ENCODE assay signal across 9 cellular contexts in the genomic region with DNA sequence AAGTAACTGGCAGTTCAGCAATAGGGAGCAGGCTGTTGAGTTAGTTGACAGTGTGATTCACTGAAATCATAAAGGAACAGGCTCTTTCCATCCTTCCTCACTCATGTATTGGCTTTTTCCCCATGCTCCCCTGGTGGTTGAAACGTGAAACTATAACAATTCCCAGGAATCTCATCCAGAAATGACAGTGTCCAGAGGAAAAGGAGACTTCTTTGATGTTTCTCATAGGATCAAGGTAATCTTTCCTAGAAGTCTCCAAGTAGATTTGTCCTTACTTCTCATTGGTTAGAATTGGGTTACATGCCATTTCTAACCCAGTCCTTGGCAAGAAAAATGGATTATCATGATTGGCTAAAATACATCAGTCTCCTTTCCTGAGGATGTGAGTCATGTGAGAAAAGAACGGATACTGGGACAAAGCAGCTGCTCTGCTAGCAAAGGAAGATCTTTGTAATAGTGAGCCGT. TPM values are rescaled to one million over a fixed set of nuclear protein-coding genes. Genes with fewer than 3 reads are reported as not detected.
A peak's percentile ranks its signal among the peaks of the same experiment; 100 is the strongest.
DNase-seq lines count a peak whose midpoint lies in the region; ATAC-seq and TF ChIP-seq lines count a peak whose summit lies in the region.
"Had no signal": no experiment of that assay in that cellular context is flagged by ENCODE, and none has a peak within 500 bp of the region (broad histone marks: within the 10 kb centered on the region; RNA-seq: fewer than 3 reads in every experiment).

No MANE protein-coding gene starts in this region.

- H3K27me3 Mint-ChIP-seq in type B pancreatic cell = no peaks in the 10 kb centered on the region
- H3K27me3 Mint-ChIP-seq: IgD-negative memory B cell had no signal

- H3K9me3 Mint-ChIP-seq in type B pancreatic cell = no peaks in the 10 kb centered on the region
- H3K9me3 Mint-ChIP-seq: IgD-negative memory B cell had no signal

- ATAC-seq in HG03159 (IDR thresholded peaks at IDR 0.05; ENCODE audit: unreplicated experiment) (no peak), GM18907 (IDR thresholded peaks at IDR 0.05; ENCODE audit: unreplicated experiment) (no peak)

- no peaks in the 10 kb centered on the region for H3K27me3 ChIP-seq in ascending aorta

- H3K4me3 Mint-ChIP-seq in type B pancreatic cell = no peak overlapping the region
- H3K4me3 Mint-ChIP-seq: IgD-negative memory B cell had no signal

- peaks cover 0 to 3% of the 10 kb centered on the region in 2 donors for H3K4me1 ChIP-seq in ascending aorta

- intact Hi-C loops in ascending aorta (cut with DNase I) = no loop called here

- peak; percentile 18 for DNase-seq in NCI-H748 (lab: John Stamatoyannopoulos, UW; ENCODE audit: unreplicated experiment)
- no peak for DNase-seq in NCI-H748 treated with DMSO at 0.1 percent for 48 hours (lab: John Stamatoyannopoulos, UW)
- DNase-seq in ascending aorta (ENCODE audit: low spot score in 2 of 2) = no peak
- DNase-seq in iPS-NIHi7 (ENCODE audit: extremely low spot score) = peak; percentile 12
- no peak for DNase-seq in type B pancreatic cell (ENCODE audit: extremely low spot score, unreplicated experiment)
- no peak for DNase-seq in NCI-H524 treated with DMSO at 0.1 percent for 48 hours (lab: John Stamatoyannopoulos, UW)

- H3K27ac ChIP-seq in ascending aorta = peak overlapping the region; percentile 5 to 21

- H3K4me1 Mint-ChIP-seq in type B pancreatic cell (ENCODE audit: unreplicated experiment) = no peaks in the 10 kb centered on the region

- H3K4me3 ChIP-seq in ascending aorta = no peak overlapping the region

- peaks cover 23% of the 10 kb centered on the region for H3K36me3 Mint-ChIP-seq in type B pancreatic cell

- peak overlapping the region; percentile 5 for H3K27ac Mint-ChIP-seq in type B pancreatic cell
- H3K27ac Mint-ChIP-seq: IgD-negative memory B cell had no signal

- peak; percentile 29 to 42 (median 31) for TF ChIP-seq CTCF in ascending aorta (IDR thresholded peaks at IDR 0.05)
- peak; percentile 75 for TF ChIP-seq CTCF in type B pancreatic cell (conservative IDR thresholded peaks at IDR 0.05)

- H3K36me3 ChIP-seq in ascending aorta = peaks cover 7 to 16% of the 10 kb centered on the region in 2 donors

- H3K9me3 ChIP-seq in ascending aorta = no peaks in the 10 kb centered on the region

RNA-seq across cellular contexts. Expression of a gene that starts 14.4 kb away (rescaled TPM):
- total RNA-seq in ascending aorta (158 TPM), type B pancreatic cell (ENCODE audit: low replicate concordance) (43.3 and 46.3 TPM in 2 replicates)

RNA-seq across cellular contexts. Expression of a gene that starts 14.5 kb away (rescaled TPM):
- 0.75 TPM for total RNA-seq in ascending aorta
- total RNA-seq in type B pancreatic cell (ENCODE audit: low replicate concordance) = 20.7 and 26.4 TPM in 2 replicates

Comparison
In these comparisons a context has a peak if more than half of its experiments do, and no peak if none do; other contexts are left out.
1. DNase-seq: peak in NCI-H748 (single experiment) and iPS-NIHi7 (single experiment); none in NCI-H748 treated with DMSO at 0.1 percent for 48 hours (single experiment), ascending aorta (0 of 2), type B pancreatic cell (single experiment) and NCI-H524 treated with DMSO at 0.1 percent for 48 hours (single experiment).
2. RNA of a gene that starts 14.5 kb away (total RNA-seq): 20.7 to 26.4 TPM in type B pancreatic cell; 0.75 TPM in ascending aorta (single experiment); every median in the first group is over 10 times any median in the second.